10 cellular contexts compared by ENCODE assay signal in genomic region chr2:5692561-5693287, GRCh38. TPM values are rescaled to one million over a fixed set of nuclear protein-coding genes. Genes with fewer than 3 reads are reported as not detected.
DNase-seq lines count a peak whose midpoint lies in the region; ATAC-seq, FAIRE-seq and TF ChIP-seq lines count a peak whose summit lies in the region.
"Had no signal": no experiment of that assay in that cellular context is flagged by ENCODE, and none has a peak within 500 bp of the region (broad histone marks: within the 10 kb centered on the region; RNA-seq: fewer than 3 reads in every experiment).

No MANE protein-coding gene starts in this region.

- H3K27ac Mint-ChIP-seq in activated naive CD8-positive, alpha-beta T cell = no peak overlapping the region
- peak overlapping the region; percentile 93 for H3K27ac Mint-ChIP-seq in type B pancreatic cell
- no peak overlapping the region for H3K27ac Mint-ChIP-seq in naive thymus-derived CD8-positive, alpha-beta T cell

- no peak for TF ChIP-seq CTCF in type B pancreatic cell (conservative IDR thresholded peaks at IDR 0.05)

- no peaks in the 10 kb centered on the region for H3K36me3 Mint-ChIP-seq in activated naive CD8-positive, alpha-beta T cell
- H3K36me3 Mint-ChIP-seq in type B pancreatic cell = peaks cover 9% of the 10 kb centered on the region
- peaks cover 0 to 10% (median 7%) of the 10 kb centered on the region in 3 donors for H3K36me3 Mint-ChIP-seq in naive thymus-derived CD8-positive, alpha-beta T cell

- no peak for FAIRE-seq in frontal cortex (lab: Jason Lieb, UNC)
- FAIRE-seq: HepG2 had no signal

- peaks cover 34% of the 10 kb centered on the region for H3K27me3 Mint-ChIP-seq in activated naive CD8-positive, alpha-beta T cell
- H3K27me3 Mint-ChIP-seq in type B pancreatic cell = peaks cover 13% of the 10 kb centered on the region
- H3K27me3 Mint-ChIP-seq in naive thymus-derived CD8-positive, alpha-beta T cell = peaks cover 36 to 62% (median 46%) of the 10 kb centered on the region in 5 donors

- H3K4me1 Mint-ChIP-seq in activated naive CD8-positive, alpha-beta T cell (ENCODE audit: low read depth) = peaks cover 25% of the 10 kb centered on the region
- peaks cover 14% of the 10 kb centered on the region for H3K4me1 Mint-ChIP-seq in type B pancreatic cell (ENCODE audit: unreplicated experiment)
- peaks cover 3 to 20% (median 20%) of the 10 kb centered on the region in 4 donors for H3K4me1 Mint-ChIP-seq in naive thymus-derived CD8-positive, alpha-beta T cell

- H3K4me3 Mint-ChIP-seq in activated naive CD8-positive, alpha-beta T cell = peak overlapping the region; percentile 53
- peak overlapping the region; percentile 100 for H3K4me3 Mint-ChIP-seq in type B pancreatic cell
- peak overlapping the region in 3 of 10 donors; percentile 22 to 39 (median 36) for H3K4me3 Mint-ChIP-seq in naive thymus-derived CD8-positive, alpha-beta T cell

- DNase-seq in Right ventricle myocardium superior (no peak), left ventricle myocardium superior (no peak), iPS-NIHi7 (ENCODE audit: extremely low spot score) (peak; percentile 27), type B pancreatic cell (ENCODE audit: extremely low spot score, unreplicated experiment) (peak; percentile 78), frontal cortex (ENCODE audit: low spot score in 2 of 2) (no peak)
- DNase-seq in naive thymus-derived CD8-positive, alpha-beta T cell = no peak
- DNase-seq: DND-41 had no signal

- POLR2A ChIA-PET in naive thymus-derived CD8-positive, alpha-beta T cell (lab: Charles Lee) = no interaction called here

- H3K9me3 Mint-ChIP-seq in activated naive CD8-positive, alpha-beta T cell (ENCODE audit: low read depth) = no peaks in the 10 kb centered on the region
- no peaks in the 10 kb centered on the region for H3K9me3 Mint-ChIP-seq in type B pancreatic cell
- peaks cover 0 to 10% (median 0%) of the 10 kb centered on the region in 9 donors for H3K9me3 Mint-ChIP-seq in naive thymus-derived CD8-positive, alpha-beta T cell

- intact Hi-C loops in Right ventricle myocardium superior (cut with DNase I) = no loop called here
- intact Hi-C loops in left ventricle myocardium superior (cut with micrococcal nuclease) = no loop called here

- ATAC-seq in Right ventricle myocardium superior (ENCODE audit: poor library complexity) (peak; percentile 24), left ventricle myocardium superior (no peak), GM18498 (IDR thresholded peaks at IDR 0.05; ENCODE audit: unreplicated experiment) (no peak)
- no peak for ATAC-seq in naive thymus-derived CD8-positive, alpha-beta T cell
- ATAC-seq: HepG2 had no signal

RNA-seq across cellular contexts. Expression of gene SOX11, which starts 0.5 kb away (rescaled TPM):
- 0.81 TPM for total RNA-seq in Right ventricle myocardium superior
- 0.10 TPM for total RNA-seq in left ventricle myocardium superior
- total RNA-seq in type B pancreatic cell (ENCODE audit: low replicate concordance) = 21.1 and 83.2 TPM in 2 replicates
- total RNA-seq in frontal cortex = 345 TPM
- not detected for total RNA-seq in naive thymus-derived CD8-positive, alpha-beta T cell
- polyA plus RNA-seq in naive thymus-derived CD8-positive, alpha-beta T cell = not detected
- total RNA-seq: HepG2 had no signal
- polyA plus RNA-seq: HepG2 had no signal

Comparison
In these comparisons a context has a peak if more than half of its experiments do, and no peak if none do; other contexts are left out.
1. DNase-seq: peak in iPS-NIHi7 (single experiment) and type B pancreatic cell (single experiment); none in Right ventricle myocardium superior (single experiment), left ventricle myocardium superior (single experiment), frontal cortex (0 of 2) and naive thymus-derived CD8-positive, alpha-beta T cell (0 of 10).
2. RNA of gene SOX11, which starts 0.5 kb away (total RNA-seq): 345 TPM in frontal cortex (single experiment) and 21.1 to 83.2 TPM in type B pancreatic cell; 0.81 TPM in Right ventricle myocardium superior (single experiment), 0.10 TPM in left ventricle myocardium superior (single experiment) and not detected in naive thymus-derived CD8-positive, alpha-beta T cell; every median in the first group is over 10 times any median in the second.